ENCODE assay signal across 18 cellular contexts in the genomic region with DNA sequence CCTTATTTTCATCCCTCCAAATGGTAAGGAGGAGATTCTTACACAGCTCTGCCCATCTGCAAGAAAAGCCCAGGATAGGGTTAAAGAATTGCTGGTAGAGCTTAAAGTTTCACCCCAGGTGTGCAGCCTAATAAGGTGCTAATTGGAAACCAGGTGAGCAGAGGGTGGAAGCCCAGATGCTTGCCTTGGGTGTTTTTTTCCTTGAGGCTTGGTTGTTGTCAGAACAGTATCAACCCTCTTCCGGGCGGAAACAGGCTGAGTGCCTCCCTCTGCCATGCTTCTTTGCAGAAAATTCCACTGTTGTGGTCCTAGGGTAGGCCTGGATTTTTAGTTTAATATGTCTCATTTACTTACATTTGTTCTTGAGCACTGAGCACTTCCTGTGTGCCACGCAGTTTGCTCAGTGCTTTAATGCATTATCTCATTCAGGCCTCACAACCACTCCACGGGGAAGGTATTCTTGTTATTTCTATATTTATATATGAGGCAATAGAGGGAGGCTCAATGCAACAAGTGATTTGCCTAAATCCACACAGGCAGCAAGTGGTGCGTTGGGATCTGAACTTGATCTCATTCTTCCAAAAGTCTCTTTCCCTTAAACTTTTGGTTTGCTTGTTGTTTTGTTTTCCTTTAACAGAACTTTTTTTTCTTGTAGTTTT.
A peak's percentile ranks its signal among the peaks of the same experiment; 100 is the strongest.
DNase-seq lines count a peak whose midpoint lies in the region; FAIRE-seq and TF ChIP-seq lines count a peak whose summit lies in the region.
"Had no signal": no experiment of that assay in that cellular context is flagged by ENCODE, and none has a peak within 500 bp of the region (broad histone marks: within the 10 kb centered on the region; RNA-seq: fewer than 3 reads in every experiment).

No MANE protein-coding gene starts in this region.

- no peak for TF ChIP-seq CTCF in mammary epithelial cell (conservative IDR thresholded peaks at IDR 0.05 in 1 of 2, IDR thresholded peaks at IDR 0.05 in 1 of 2; ENCODE audit: extremely low read depth in 1 of 2, insufficient read depth in 1 of 2, low read depth in 1 of 2, low read length in 2 of 2)
- no peak for TF ChIP-seq CTCF in LNCaP clone FGC (IDR thresholded peaks at IDR 0.05; ENCODE audit: control insufficient read depth, extremely low read depth, insufficient read depth)
- TF ChIP-seq CTCF in H1 (IDR thresholded peaks at IDR 0.05; ENCODE audit: control extremely low read depth in 1 of 3, insufficient read depth in 1 of 3, low read depth in 1 of 3, low read length in 3 of 3) = no peak

- no peak overlapping the region for H3K27ac ChIP-seq in mammary epithelial cell (ENCODE audit: insufficient read depth, low read depth, low read length)
- no peak overlapping the region for H3K27ac ChIP-seq in H1 (ENCODE audit: low read depth, low read length)
- H3K27ac ChIP-seq in skeletal muscle tissue (ENCODE audit: low read depth, low read length) = peak overlapping the region; percentile 17
- H3K27ac ChIP-seq: foreskin keratinocyte, SK-N-MC, uterus had no signal

- H2AFZ ChIP-seq in mammary epithelial cell (ENCODE audit: low read depth, low read length) = no peak overlapping the region
- H2AFZ ChIP-seq in H1 (ENCODE audit: low read length) = peak overlapping the region; percentile 49

- H3K27me3 ChIP-seq in mammary epithelial cell (ENCODE audit: insufficient read depth, low read length) (peaks cover 2% of the 10 kb centered on the region), H1 (replicated peaks in 1 of 4; ENCODE audit: control insufficient read depth in 3 of 4, extremely low read depth in 1 of 4, insufficient read depth in 3 of 4, low read length in 3 of 4) (no peaks in the 10 kb centered on the region), skeletal muscle tissue (ENCODE audit: control insufficient read depth in 3 of 3, insufficient read depth in 3 of 3, low read length in 3 of 3) (no peaks in the 10 kb centered on the region)
- H3K27me3 ChIP-seq: foreskin keratinocyte, uterus had no signal

- no peak overlapping the region for H4K91ac ChIP-seq in H1 (replicated peaks; ENCODE audit: insufficient read length, low read length)

- DNase-seq in T47D (ENCODE audit: low read depth in 1 of 2, low spot score in 1 of 2) (peak; percentile 11 to 29), mammary epithelial cell (no peak), LNCaP clone FGC (ENCODE audit: low read depth) (peak; percentile 65), H1 (ENCODE audit: low read depth in 1 of 2, low spot score in 2 of 2) (no peak), HUDEP-2 (lab: John Stamatoyannopoulos, UW; ENCODE audit: unreplicated experiment in 76 of 76) (no peak), inferior parietal cortex (ENCODE audit: extremely low spot score) (no peak)
- no peak for DNase-seq in activated effector memory CD4-positive, alpha-beta T cell treated with anti-CD3 and anti-CD28 coated beads, Interleukin-2, amount 50 U/mL, for 16 hours
- DNase-seq: activated CD8-positive, alpha-beta memory T cell treated with anti-CD3 and anti-CD28 coated beads for 24 hours; activated naive CD8-positive, alpha-beta T cell treated with anti-CD3 and anti-CD28 coated beads, Interleukin-2, amount 10 ng/mL, durations not matched to agents 7 days and 5 days; activated T-cell treated with anti-CD3 and anti-CD28 coated beads, Interleukin-2, amount 50 U/mL, for 72 hours; Caco-2; dermis blood vessel endothelial cell; foreskin keratinocyte; PC-3; stimulated activated CD4-positive, alpha-beta T cell treated with anti-CD3 and anti-CD28 coated beads, Interleukin-2, amount 100 ng/mL, for 24 hours; uterus had no signal

- no peak overlapping the region for H3K14ac ChIP-seq in H1 (ENCODE audit: insufficient read length)

- POLR2A ChIA-PET in H1 (lab: Charles Lee; ENCODE audit: partially characterized antibody) = no interaction called here

- in situ Hi-C loops in T47D (cut with HindIII; ENCODE audit: low pct_unique_long_range_greater_than_20kb, low sequenced_read_pairs) (no loop called here), mammary epithelial cell (cut with MboI; ENCODE audit: low sequenced_read_pairs in 2 of 2) (no loop called here)

- H3K36me3 ChIP-seq in mammary epithelial cell (ENCODE audit: insufficient read depth, low read length) (no peaks in the 10 kb centered on the region), H1 (ENCODE audit: control insufficient read depth in 2 of 4, insufficient read depth in 4 of 4, low read length in 3 of 4) (no peaks in the 10 kb centered on the region), skeletal muscle tissue (ENCODE audit: control insufficient read depth in 3 of 3, insufficient read depth in 3 of 3, low read length in 3 of 3) (no peaks in the 10 kb centered on the region)
- H3K36me3 ChIP-seq: uterus had no signal

- H2BK15ac ChIP-seq in H1 (ENCODE audit: low read length) = no peak overlapping the region

- H4K8ac ChIP-seq in H1 (ENCODE audit: extremely low read depth, insufficient read depth, low read length) = no peak overlapping the region

- H2AK5ac ChIP-seq in H1 (ENCODE audit: low read depth, low read length) = no peak overlapping the region

- H3K4me2 ChIP-seq in mammary epithelial cell (ENCODE audit: insufficient read depth, low read depth, low read length) = no peak overlapping the region
- H3K4me2 ChIP-seq in H1 (ENCODE audit: insufficient read depth in 1 of 2, low read depth in 2 of 2, low read length in 2 of 2) = no peak overlapping the region; a peak in 1 of 4 replicates

- H2BK12ac ChIP-seq in H1 (ENCODE audit: low read depth, low read length) = peak overlapping the region; percentile 5; the same call in 1 of the 2 replicates

- no peak overlapping the region for H3K56ac ChIP-seq in H1 (replicated peaks; ENCODE audit: insufficient read length, low read depth, low read length)

- no peak overlapping the region for H3K18ac ChIP-seq in H1 (ENCODE audit: extremely low read depth, low read length)

- no peak overlapping the region for H2BK20ac ChIP-seq in H1 (ENCODE audit: low read length)

- H3K79me2 ChIP-seq in mammary epithelial cell (ENCODE audit: insufficient read depth, low read length) (no peaks in the 10 kb centered on the region), H1 (ENCODE audit: control insufficient read depth in 1 of 2, insufficient read depth in 2 of 2, low read length in 2 of 2) (no peaks in the 10 kb centered on the region)

- no peak overlapping the region for H4K5ac ChIP-seq in H1 (ENCODE audit: insufficient read length, low read depth, low read length)

- H3K4me3 ChIP-seq in mammary epithelial cell (replicated peaks in 1 of 3; ENCODE audit: insufficient read depth in 1 of 3, low read depth in 2 of 3, low read length in 3 of 3) (no peak overlapping the region), LNCaP clone FGC (ENCODE audit: low read depth, low read length) (no peak overlapping the region), H1 (ENCODE audit: extremely low read depth in 1 of 4, insufficient read depth in 2 of 4, low read depth in 3 of 4, low read length in 4 of 4) (no peak overlapping the region), skeletal muscle tissue (ENCODE audit: low read length in 3 of 3) (no peak overlapping the region)
- H3K4me3 ChIP-seq: SK-N-MC, uterus had no signal

- H3K9me3 ChIP-seq in mammary epithelial cell (replicated peaks; ENCODE audit: insufficient read depth, low read length) (no peaks in the 10 kb centered on the region), H1 (ENCODE audit: insufficient read depth in 2 of 2, low read depth in 1 of 2, low read length in 1 of 2) (no peaks in the 10 kb centered on the region), skeletal muscle tissue (ENCODE audit: control insufficient read depth in 3 of 3, low read length in 3 of 3) (no peaks in the 10 kb centered on the region)
- H3K9me3 ChIP-seq: Caco-2, uterus had no signal

- dilution Hi-C loops in mammary epithelial cell (cut with HindIII; ENCODE audit: low sequenced_read_pairs) = no loop called here

- H2BK5ac ChIP-seq in H1 (ENCODE audit: low read depth, low read length) = no peak overlapping the region

- no peaks in the 10 kb centered on the region for H4K20me1 ChIP-seq in mammary epithelial cell (ENCODE audit: insufficient read depth, low read length)
- H4K20me1 ChIP-seq in H1 (replicated peaks in 1 of 2; ENCODE audit: control insufficient read depth in 1 of 2, insufficient read depth in 2 of 2, low read length in 2 of 2) = no peaks in the 10 kb centered on the region

- no peak for TF ChIP-seq POLR2A in H1 (IDR thresholded peaks at IDR 0.05; ENCODE audit: control extremely low read depth in 1 of 2, low read depth in 2 of 2, low read length in 2 of 2)

- no peak overlapping the region for H3K23ac ChIP-seq in H1 (ENCODE audit: insufficient read length)

- FAIRE-seq in H1 (lab: Jason Lieb, UNC) = no peak

- intact Hi-C loops in mammary epithelial cell (cut with micrococcal nuclease) = no loop called here

- no peak for TF ChIP-seq EP300 in H1 (IDR thresholded peaks at IDR 0.05; ENCODE audit: borderline replicate concordance in 1 of 2, low read depth in 2 of 2, low read length in 2 of 2)

- H2BK120ac ChIP-seq in H1 (replicated peaks; ENCODE audit: low read depth, low read length) = no peak overlapping the region

- BruUV-seq in mammary epithelial cell (replicated peaks; lab: Mats Ljungman, UMichigan) = no TSS peak

- 92% methylated on average over 4 of the region's 5 CpGs for WGBS in mammary epithelial cell (ENCODE audit: low coverage, missing lambda C conversion rate)
- WGBS in H1 (ENCODE audit: extremely low coverage in 1 of 2, insufficient coverage in 1 of 2, insufficient read length in 1 of 2, insufficient replicate concordance in 2 of 2, low coverage in 1 of 2, low lambda C conversion rate in 2 of 2, missing lambda C conversion rate in 1 of 2), 2 experiments = 72% methylated on average over 5 of the region's 5 CpGs; no CpG with 5 or more reads in 1 of the 2 experiments

- H3K9ac ChIP-seq in mammary epithelial cell (ENCODE audit: insufficient read depth, low read length) (no peak overlapping the region), H1 (replicated peaks in 1 of 4; ENCODE audit: extremely low read depth in 1 of 4, low read depth in 3 of 4, low read length in 3 of 4) (no peak overlapping the region), skeletal muscle tissue (ENCODE audit: low read depth in 1 of 3, low read length in 3 of 3) (peak overlapping the region in 1 of 3 donors; percentile 61)

- TF ChIP-seq RAD21 in H1 (IDR thresholded peaks at IDR 0.05 in 1 of 2, conservative IDR thresholded peaks at IDR 0.05 in 1 of 2; ENCODE audit: low read depth in 2 of 2, low read length in 2 of 2) = no peak

- CTCF ChIA-PET in mammary epithelial cell (lab: Charles Lee; ENCODE audit: low non-redundant PET) (no interaction called here), H1 (lab: Charles Lee; ENCODE audit: partially characterized antibody) (interaction anchor here (0.7 to 1.5 kb wide), 3 partner anchors 15 to 209 kb away, joined by 3 read pairs; no protein-coding TSS in a partner anchor)

- H3K79me1 ChIP-seq in H1 (ENCODE audit: low read depth, low read length) = no peaks in the 10 kb centered on the region

- no peak overlapping the region for H3K4ac ChIP-seq in H1 (replicated peaks; ENCODE audit: insufficient read length, low read depth, low read length)

- no peaks in the 10 kb centered on the region for H3K4me1 ChIP-seq in mammary epithelial cell (ENCODE audit: insufficient read depth, low read length)
- H3K4me1 ChIP-seq in H1 (replicated peaks in 1 of 4; ENCODE audit: control insufficient read depth in 3 of 4, insufficient read depth in 4 of 4, low read length in 3 of 4) = peaks cover 0 to 16% (median 3%) of the 10 kb centered on the region in 4 experiments; a peak in 5 of 7 replicates
- H3K4me1 ChIP-seq in skeletal muscle tissue (ENCODE audit: control insufficient read depth in 3 of 3, insufficient read depth in 3 of 3, low read length in 3 of 3) = peaks cover 0 to 7% (median 3%) of the 10 kb centered on the region in 3 donors
- H3K4me1 ChIP-seq: Caco-2, foreskin keratinocyte, uterus had no signal

- H3K23me2 ChIP-seq in H1 (ENCODE audit: low read depth, low read length) = no peaks in the 10 kb centered on the region

Comparison
In these comparisons a context has a peak if more than half of its experiments do, and no peak if none do; other contexts are left out.
1. DNase-seq: peak in T47D (2 of 2) and LNCaP clone FGC (single experiment); none in mammary epithelial cell (single experiment), H1 (0 of 2), HUDEP-2 (0 of 76), inferior parietal cortex (single experiment) and activated effector memory CD4-positive, alpha-beta T cell treated with anti-CD3 and anti-CD28 coated beads, Interleukin-2, amount 50 U/mL, for 16 hours (single experiment).